27 cellular contexts compared by ENCODE assay signal in genomic region chr7:100035865-100036264, GRCh38. TPM values are rescaled to one million over a fixed set of nuclear protein-coding genes. Genes with fewer than 3 reads are reported as not detected.
A peak's percentile ranks its signal among the peaks of the same experiment; 100 is the strongest.
DNase-seq lines count a peak whose midpoint lies in the region; ATAC-seq and TF ChIP-seq lines count a peak whose summit lies in the region.
"Had no signal": no experiment of that assay in that cellular context is flagged by ENCODE, and none has a peak within 500 bp of the region (broad histone marks: within the 10 kb centered on the region; RNA-seq: fewer than 3 reads in every experiment).

No MANE protein-coding gene starts in this region.

- no peaks in the 10 kb centered on the region for H3K9me2 ChIP-seq in HCT116 (ENCODE audit: insufficient read depth)

- H3K9me3 ChIP-seq in HCT116 (ENCODE audit: control insufficient read depth in 1 of 2, insufficient read depth in 1 of 2, low read depth in 1 of 2, low read length in 2 of 2), result no peaks in the 10 kb centered on the region
- H3K9me3 ChIP-seq in body of pancreas, result no peaks in the 10 kb centered on the region
- H3K9me3 ChIP-seq in smooth muscle cell (replicated peaks; ENCODE audit: low read depth), result no peaks in the 10 kb centered on the region
- H3K9me3 ChIP-seq in SJCRH30 (replicated peaks), result no peaks in the 10 kb centered on the region; the same call in 1 of the 2 replicates
- H3K9me3 ChIP-seq: BE2C, esophagus squamous epithelium, MG63, uterus had no signal

- ATAC-seq in HCT116 (no peak), body of pancreas (no peak), left colon (peak; percentile 65), HG03469 (IDR thresholded peaks at IDR 0.05; ENCODE audit: unreplicated experiment) (no peak)
- ATAC-seq: stimulated activated memory B cell treated with anti-CD40 and anti-IgM and Interleukin-4, amounts not matched to agents 10 μg/mL and 1 μg/mL and 100 μg/mL, for 72 hours had no signal

- RAD21 ChIA-PET in HCT116 (lab: Charles Lee; ENCODE audit: low non-redundant PET in 1 of 2, low total read pairs in 2 of 2, uncharacterized antibody in 2 of 2, unreplicated experiment in 2 of 2), result no interaction called here

- H2AFZ ChIP-seq in HCT116 (ENCODE audit: low read depth, low read length, poor library complexity, severe bottlenecking), result no peak overlapping the region
- H2AFZ ChIP-seq in smooth muscle cell (ENCODE audit: low read depth), result no peak overlapping the region
- H2AFZ ChIP-seq: hepatocyte had no signal

- TF ChIP-seq CTCF in HCT116 (IDR thresholded peaks at IDR 0.05 in 2 of 3, conservative IDR thresholded peaks at IDR 0.05 in 1 of 3; ENCODE audit: borderline replicate concordance in 1 of 3, insufficient read depth in 1 of 3, low read depth in 2 of 3, low read length in 2 of 3) (no peak), body of pancreas (IDR thresholded peaks at IDR 0.05) (no peak), smooth muscle cell (IDR thresholded peaks at IDR 0.05; ENCODE audit: borderline replicate concordance, insufficient read depth, poor library complexity, severe bottlenecking) (no peak)

- POLR2A ChIA-PET in HCT116 (lab: Charles Lee), result interaction anchor here (1.2 kb wide), 1 partner anchor 14 kb away, joined by 4 read pairs; no protein-coding TSS in a partner anchor

- CTCF ChIA-PET in HCT116 (lab: Charles Lee), result no interaction called here

- H4K20me1 ChIP-seq in HCT116 (ENCODE audit: insufficient read depth) (no peaks in the 10 kb centered on the region), smooth muscle cell (ENCODE audit: low read depth) (no peaks in the 10 kb centered on the region)

- peaks cover 7% of the 10 kb centered on the region for H3F3A ChIP-seq in smooth muscle cell (ENCODE audit: low read depth)

- TF ChIP-seq POLR2A in HCT116 (IDR thresholded peaks at IDR 0.05; ENCODE audit: borderline replicate concordance, extremely low read depth, insufficient read depth, insufficient read length), result no peak
- TF ChIP-seq POLR2A in body of pancreas (IDR thresholded peaks at IDR 0.05), result no peak

- 79 to 89% methylated on average over 4 to 5 of the region's 5 CpGs for WGBS in body of pancreas, 2 donors
- 88% methylated on average over 5 of the region's 5 CpGs for WGBS in smooth muscle cell (ENCODE audit: low lambda C conversion rate)

- H3K27me3 ChIP-seq in HCT116 (ENCODE audit: insufficient read depth, low read length) (no peaks in the 10 kb centered on the region), body of pancreas (no peaks in the 10 kb centered on the region), smooth muscle cell (ENCODE audit: low read depth) (no peaks in the 10 kb centered on the region), SJCRH30 (no peaks in the 10 kb centered on the region)
- H3K27me3 ChIP-seq: BE2C, esophagus squamous epithelium, hepatocyte, MG63, uterus had no signal

- no peaks in the 10 kb centered on the region for H3K79me2 ChIP-seq in HCT116 (ENCODE audit: insufficient read depth, low read length)
- H3K79me2 ChIP-seq in smooth muscle cell (ENCODE audit: low read depth), result peaks cover 4% of the 10 kb centered on the region

- H3K27ac ChIP-seq in HCT116 (ENCODE audit: low read depth, low read length) (no peak overlapping the region), body of pancreas (peak overlapping the region in 3 of 4 donors; percentile 32 to 55 (median 46)), smooth muscle cell (ENCODE audit: low read depth) (peak overlapping the region; percentile 67), SJCRH30 (no peak overlapping the region)
- H3K27ac ChIP-seq: KMS-11, uterus had no signal

- no peak overlapping the region for H3K4me3 ChIP-seq in HCT116 (replicated peaks in 1 of 2; ENCODE audit: low read depth in 1 of 2, low read length in 2 of 2)
- H3K4me3 ChIP-seq in body of pancreas, result no peak overlapping the region
- no peak overlapping the region for H3K4me3 ChIP-seq in smooth muscle cell
- H3K4me3 ChIP-seq in SJCRH30, result no peak overlapping the region
- H3K4me3 ChIP-seq: esophagus squamous epithelium, hepatocyte, MG63, uterus had no signal

- TSS peak; percentile 2 for BruUV-seq in HCT116 (replicated peaks; lab: Mats Ljungman, UMichigan)

- intact Hi-C loops in HCT116 (cut with micrococcal nuclease), result no loop called here
- intact Hi-C loops in body of pancreas (cut with DNase I), result no loop called here
- intact Hi-C loops in left colon (cut with DNase I, micrococcal nuclease), result no loop called here

- no peak overlapping the region for H3K9ac ChIP-seq in HCT116 (ENCODE audit: low read length)
- no peak overlapping the region for H3K9ac ChIP-seq in smooth muscle cell (ENCODE audit: low read depth)
- H3K9ac ChIP-seq: KMS-11 had no signal

- DNase-seq in HCT116 (ENCODE audit: low read depth, low spot score) (no peak), body of pancreas (no peak), left colon (no peak), smooth muscle cell (lab: John Stamatoyannopoulos, UW; ENCODE audit: unreplicated experiment) (no peak), DMS79 treated with DMSO at 0.1 percent for 48 hours (lab: John Stamatoyannopoulos, UW) (no peak), putamen (ENCODE audit: low spot score) (no peak), SJCRH30 (no peak)
- DNase-seq: activated CD4-positive, alpha-beta T cell treated with anti-CD3 and anti-CD28 coated beads, Interleukin-2, amount 50 U/mL, for 1 hour; activated CD4-positive, CD25-positive, alpha-beta regulatory T cell; activated gamma-delta T cell; activated naive CD8-positive, alpha-beta T cell treated with anti-CD3 and anti-CD28 coated beads for 36 hours; activated T-cell treated with anti-CD3 and anti-CD28 coated beads, Interleukin-2, amount 50 U/mL, for 24 hours; aorta; BE2C; caudate nucleus; CD8-positive, alpha-beta memory T cell; esophagus squamous epithelium; MG63; NCI-H1105 treated with DMSO at 0.1 percent for 48 hours; NCI-H187 treated with DMSO at 0.1 percent for 48 hours; NCI-H2171; NCI-H82; uterus had no signal

- no peak for TF ChIP-seq RAD21 in HCT116 (IDR thresholded peaks at IDR 0.05; ENCODE audit: low read depth)

- H3K4me2 ChIP-seq in HCT116 (ENCODE audit: low read length) (no peak overlapping the region), smooth muscle cell (no peak overlapping the region)
- H3K4me2 ChIP-seq: hepatocyte, KMS-11 had no signal

- no peaks in the 10 kb centered on the region for H3K4me1 ChIP-seq in HCT116 (ENCODE audit: control insufficient read depth in 1 of 2, insufficient read depth in 2 of 2, low read length in 2 of 2)
- peaks cover 31% of the 10 kb centered on the region for H3K4me1 ChIP-seq in body of pancreas
- H3K4me1 ChIP-seq in smooth muscle cell (ENCODE audit: low read depth), result no peaks in the 10 kb centered on the region
- H3K4me1 ChIP-seq in SJCRH30, result no peaks in the 10 kb centered on the region
- H3K4me1 ChIP-seq: BE2C, uterus had no signal

- peaks cover 38 to 41% of the 10 kb centered on the region in 2 experiments; a peak in 3 of 4 replicates for H3K36me3 ChIP-seq in HCT116 (ENCODE audit: control insufficient read depth in 1 of 2, insufficient read depth in 2 of 2, low read length in 2 of 2)
- H3K36me3 ChIP-seq in body of pancreas (replicated peaks in 1 of 2; ENCODE audit: insufficient read depth in 1 of 2, low read depth in 2 of 2), result peaks cover 8 to 25% of the 10 kb centered on the region in 2 donors
- peaks cover 21% of the 10 kb centered on the region for H3K36me3 ChIP-seq in smooth muscle cell (ENCODE audit: low read depth)
- H3K36me3 ChIP-seq in SJCRH30, result peaks cover 27% of the 10 kb centered on the region
- H3K36me3 ChIP-seq: uterus had no signal

TF ChIP-seq in HCT116, 20 proteins besides CTCF, POLR2A, EP300 and RAD21 (continues in another document):
- TF ChIP-seq ELF1 (IDR thresholded peaks at IDR 0.05; ENCODE audit: borderline replicate concordance, low read depth), result no peak
- no peak for TF ChIP-seq ATF3 (IDR thresholded peaks at IDR 0.05)
- TF ChIP-seq POLR2AphosphoS5 (IDR thresholded peaks at IDR 0.05; ENCODE audit: low read depth, low read length), result no peak
- no peak for TF ChIP-seq EGR1 (IDR thresholded peaks at IDR 0.05; ENCODE audit: low read depth)

RNA-seq across cellular contexts. Expression of gene ZSCAN21, which starts 13.7 kb away (rescaled TPM):
- total RNA-seq in HCT116 (2021; ENCODE audit: unreplicated experiment), result 10.3 TPM
- polyA plus RNA-seq in HCT116 (2012), result 6.4 and 8.6 TPM in 2 replicates
- 10 to 100 TPM; 14.5 to 20.2 TPM for total RNA-seq in body of pancreas
- total RNA-seq in left colon, result 1 to 10 TPM; 6.7 to 7.1 TPM
- total RNA-seq in smooth muscle cell, result 11.3 and 12.1 TPM in 2 replicates
- 15.3 and 17.5 TPM in 2 replicates for polyA plus RNA-seq in smooth muscle cell
- total RNA-seq in SJCRH30 (2014; rRNA removed; shearing (Covaris generic)), result 15.1 and 17.9 TPM in 2 replicates

RNA-seq across cellular contexts. Expression of gene ZKSCAN1, which starts 20.5 kb away (rescaled TPM):
- total RNA-seq in HCT116 (2021; ENCODE audit: unreplicated experiment) (61.2 TPM), body of pancreas (10 to 100 TPM; 31.6 to 40.2 TPM), left colon (100 to 1,000 TPM; 127 to 133 TPM), smooth muscle cell (32.2 and 43.9 TPM in 2 replicates)
- polyA plus RNA-seq in HCT116 (2012), result 13.7 and 16.5 TPM in 2 replicates
- polyA plus RNA-seq in smooth muscle cell, result 25.4 and 26.0 TPM in 2 replicates
- 17.7 and 20.0 TPM in 2 replicates for total RNA-seq in SJCRH30 (2014; rRNA removed; shearing (Covaris generic))

RNA-seq across cellular contexts. Expression of gene ZNF3, which starts 45.7 kb away (rescaled TPM):
- total RNA-seq in HCT116 (2021; ENCODE audit: unreplicated experiment), result 28.2 TPM
- 14.5 and 16.0 TPM in 2 replicates for polyA plus RNA-seq in HCT116 (2012)
- total RNA-seq in body of pancreas, result 10 to 100 TPM; 16.9 to 46.5 TPM
- 10 to 100 TPM; 34.0 to 37.2 TPM for total RNA-seq in left colon
- total RNA-seq in smooth muscle cell, result 21.2 and 21.6 TPM in 2 replicates
- 22.0 and 25.2 TPM in 2 replicates for polyA plus RNA-seq in smooth muscle cell
- total RNA-seq in SJCRH30 (2014; rRNA removed; shearing (Covaris generic)), result 37.1 and 44.3 TPM in 2 replicates

RNA-seq across cellular contexts. Expression of gene COPS6, which starts 52.9 kb away (rescaled TPM):
- total RNA-seq in HCT116 (2021; ENCODE audit: unreplicated experiment) (126 TPM), body of pancreas (10 to 100 TPM; 15.8 to 16.1 TPM), left colon (10 to 100 TPM; 59.3 to 65.6 TPM), smooth muscle cell (71.9 and 107 TPM in 2 replicates)
- polyA plus RNA-seq in HCT116 (2012), result 136 and 154 TPM in 2 replicates
- 251 and 259 TPM in 2 replicates for polyA plus RNA-seq in smooth muscle cell
- total RNA-seq in SJCRH30 (2014; rRNA removed; shearing (Covaris generic)), result 115 and 126 TPM in 2 replicates

Comparison
In these comparisons a context has a peak if more than half of its experiments do, and no peak if none do; other contexts are left out.
1. H3K27ac ChIP-seq: peak in body of pancreas (3 of 4) and smooth muscle cell (single experiment); none in HCT116 (single experiment) and SJCRH30 (single experiment).